19 cellular contexts compared by ENCODE assay signal in the genomic region with DNA sequence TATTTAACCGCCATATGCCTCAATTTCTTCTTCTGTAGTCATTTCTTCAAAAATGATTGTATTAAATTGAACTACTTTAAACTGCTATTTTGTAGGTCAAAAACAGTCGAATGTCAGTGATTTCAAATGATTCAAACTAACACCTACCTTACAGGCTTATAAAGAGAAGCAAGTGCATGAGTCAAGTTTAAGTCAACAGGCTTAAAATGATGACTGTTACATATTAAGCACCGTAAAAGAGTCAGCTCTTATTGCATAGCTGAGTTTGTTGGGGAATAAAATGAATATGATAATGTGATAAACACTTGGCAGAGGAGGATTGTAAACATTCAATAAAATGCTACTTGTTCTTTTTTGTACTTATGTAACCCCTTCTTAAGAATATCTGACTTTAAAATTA.
DNase-seq lines count a peak whose midpoint lies in the region; ATAC-seq, FAIRE-seq and TF ChIP-seq lines count a peak whose summit lies in the region.
"Had no signal": no experiment of that assay in that cellular context is flagged by ENCODE, and none has a peak within 500 bp of the region (broad histone marks: within the 10 kb centered on the region; RNA-seq: fewer than 3 reads in every experiment).

No MANE protein-coding gene starts in this region.

- DNase-seq in H54 (ENCODE audit: insufficient read length, low spot score) (peak; percentile 21), M059J (ENCODE audit: low read depth) (peak; percentile 16), bronchial epithelial cell (ENCODE audit: low read depth) (peak; percentile 67), left lung (no peak), middle frontal gyrus (ENCODE audit: extremely low spot score, low spot score) (no peak), H9 (no peak), progenitor cell of endocrine pancreas (ENCODE audit: low spot score, unreplicated experiment) (no peak), CD14-positive monocyte (ENCODE audit: low spot score) (no peak)
- DNase-seq: CD8-positive, alpha-beta T cell; DMS53; NCI-H1694 treated with DMSO at 0.1 percent for 48 hours; NCI-H748 treated with DMSO at 0.1 percent for 48 hours; NK-92 treated with Interleukin-12 subunit alpha and Interleukin-12 subunit beta, amount 100 ng/mL, for 24 hours; SHP77 treated with DMSO at 0.1 percent for 48 hours; T-cell had no signal

- no peak overlapping the region for H2AK5ac ChIP-seq in H9 (ENCODE audit: insufficient read length, low read length)

- no peak overlapping the region for H3T11ph ChIP-seq in H9 (ENCODE audit: low read length)

- H3K4ac ChIP-seq in H9 (ENCODE audit: low read depth, low read length): no peak overlapping the region

- no peak overlapping the region for H3K18ac ChIP-seq in H9 (ENCODE audit: insufficient read length, low read depth, low read length)

- no peak overlapping the region for H2BK12ac ChIP-seq in H9 (ENCODE audit: insufficient read length, low read depth, low read length)

- no peak overlapping the region for H4K5ac ChIP-seq in H9 (ENCODE audit: insufficient read length, low read depth, low read length)

- TF ChIP-seq POLR2A in H54 (IDR thresholded peaks at IDR 0.05; ENCODE audit: low read depth, low read length): no peak

- H3K27ac ChIP-seq in left lung (no peak overlapping the region), H9 (ENCODE audit: insufficient read length, low read depth, low read length) (no peak overlapping the region)

- H3K4me1 ChIP-seq in left lung (peaks cover 0 to 4% of the 10 kb centered on the region in 2 donors), H9 (ENCODE audit: insufficient read depth, low read length) (no peaks in the 10 kb centered on the region)

- no peak overlapping the region for H3K23ac ChIP-seq in H9 (ENCODE audit: insufficient read length, low read depth, low read length)

- WGBS in H9 (ENCODE audit: extremely low coverage, insufficient read length, low lambda C conversion rate): no CpG with 5 or more reads among the region's 3 CpGs

- no peak overlapping the region for H3K9ac ChIP-seq in H9 (ENCODE audit: extremely low read depth, insufficient read length, low read length)

- no peak for TF ChIP-seq CTCF in bronchial epithelial cell (IDR thresholded peaks at IDR 0.05; ENCODE audit: insufficient read depth, low read length, severe bottlenecking)
- TF ChIP-seq CTCF in left lung (IDR thresholded peaks at IDR 0.05): no peak
- TF ChIP-seq CTCF in H9 (conservative IDR thresholded peaks at IDR 0.05): no peak
- TF ChIP-seq CTCF in progenitor cell of endocrine pancreas (IDR thresholded peaks at IDR 0.05; ENCODE audit: unreplicated experiment): no peak
- no peak for TF ChIP-seq CTCF in CD14-positive monocyte (IDR thresholded peaks at IDR 0.05)

- H3K4me3 ChIP-seq in bronchial epithelial cell (ENCODE audit: low read depth, low read length): no peak overlapping the region
- H3K4me3 ChIP-seq in left lung: no peak overlapping the region
- H3K4me3 ChIP-seq: K562 had no signal

- no peaks in the 10 kb centered on the region for H3K36me3 Mint-ChIP-seq in H9 (ENCODE audit: insufficient read depth in 1 of 3, low read depth in 3 of 3)
- no peaks in the 10 kb centered on the region for H3K36me3 Mint-ChIP-seq in progenitor cell of endocrine pancreas (ENCODE audit: insufficient read depth)
- no peaks in the 10 kb centered on the region for H3K36me3 Mint-ChIP-seq in CD14-positive monocyte
- H3K36me3 Mint-ChIP-seq: CD8-positive, alpha-beta T cell; T-cell had no signal

- no peak overlapping the region for H2BK5ac ChIP-seq in H9 (ENCODE audit: insufficient read length, low read length)

- no peak overlapping the region for H3K14ac ChIP-seq in H9 (ENCODE audit: insufficient read depth, low read length)

- H3K79me1 ChIP-seq in H9 (ENCODE audit: insufficient read depth, low read depth, low read length, poor library complexity, severe bottlenecking): no peaks in the 10 kb centered on the region

- H3K4me3 Mint-ChIP-seq in H9 (no peak overlapping the region), progenitor cell of endocrine pancreas (ENCODE audit: low read depth) (no peak overlapping the region), CD14-positive monocyte (no peak overlapping the region)
- H3K4me3 Mint-ChIP-seq: B cell; CD8-positive, alpha-beta T cell; T-cell had no signal

- no peak overlapping the region for H2BK120ac ChIP-seq in H9 (ENCODE audit: low read depth, low read length, poor library complexity, severe bottlenecking)

- H3K9me3 Mint-ChIP-seq in H9: no peaks in the 10 kb centered on the region
- H3K9me3 Mint-ChIP-seq in progenitor cell of endocrine pancreas (ENCODE audit: low read depth): no peaks in the 10 kb centered on the region
- peaks cover 0 to 4% (median 0%) of the 10 kb centered on the region in 7 donors for H3K9me3 Mint-ChIP-seq in CD14-positive monocyte
- H3K9me3 Mint-ChIP-seq: CD8-positive, alpha-beta T cell; T-cell had no signal

- H3K9me3 ChIP-seq in left lung (no peaks in the 10 kb centered on the region), H9 (ENCODE audit: control insufficient read depth, low read depth, low read length) (no peaks in the 10 kb centered on the region)

- H2BK20ac ChIP-seq in H9 (ENCODE audit: low read depth, low read length, poor library complexity, severe bottlenecking): no peak overlapping the region

- FAIRE-seq in H54 (lab: Jason Lieb, UNC): peak; percentile 91
- FAIRE-seq in bronchial epithelial cell (lab: Jason Lieb, UNC): no peak
- FAIRE-seq: K562, RCC 7860 had no signal

- no peak overlapping the region for H3K27ac Mint-ChIP-seq in H9
- no peak overlapping the region for H3K27ac Mint-ChIP-seq in progenitor cell of endocrine pancreas
- H3K27ac Mint-ChIP-seq in CD14-positive monocyte: no peak overlapping the region
- H3K27ac Mint-ChIP-seq: B cell; CD8-positive, alpha-beta T cell; T-cell had no signal

- no peak overlapping the region for H2AFZ ChIP-seq in H9 (ENCODE audit: low read length)

- H3K4me1 Mint-ChIP-seq in H9 (peaks cover 2 to 4% of the 10 kb centered on the region in 2 experiments; a peak in 3 of 4 replicates), progenitor cell of endocrine pancreas (ENCODE audit: low read depth) (no peaks in the 10 kb centered on the region), CD14-positive monocyte (no peaks in the 10 kb centered on the region)

- H4K8ac ChIP-seq in H9 (replicated peaks; ENCODE audit: insufficient read length, low read depth, low read length): no peak overlapping the region

- peaks cover 1% of the 10 kb centered on the region for H3K27me3 ChIP-seq in bronchial epithelial cell (ENCODE audit: control insufficient read depth, insufficient read depth, low read length)
- no peaks in the 10 kb centered on the region for H3K27me3 ChIP-seq in left lung
- no peaks in the 10 kb centered on the region for H3K27me3 ChIP-seq in H9 (ENCODE audit: insufficient read depth, low read length)

- H3K79me2 ChIP-seq in H9 (ENCODE audit: insufficient read depth, low read length): no peaks in the 10 kb centered on the region

- intact Hi-C loops in left lung (cut with DNase I): no loop called here
- intact Hi-C loops in CD14-positive monocyte (cut with micrococcal nuclease): no loop called here

- no peak overlapping the region for H4K91ac ChIP-seq in H9 (ENCODE audit: insufficient read length, low read depth, low read length)

- no peaks in the 10 kb centered on the region for H4K20me1 ChIP-seq in H9 (ENCODE audit: control insufficient read depth, insufficient read depth, insufficient read length)

- no peaks in the 10 kb centered on the region for H3K23me2 ChIP-seq in H9 (ENCODE audit: insufficient read length, low read depth, low read length, poor library complexity, severe bottlenecking)

- H3K36me3 ChIP-seq in bronchial epithelial cell (ENCODE audit: control insufficient read depth, insufficient read depth, low read length): no peaks in the 10 kb centered on the region
- H3K36me3 ChIP-seq in left lung: no peaks in the 10 kb centered on the region

- H3K4me2 ChIP-seq in H9 (ENCODE audit: insufficient read depth, insufficient read length, low read length): no peak overlapping the region

- H3K56ac ChIP-seq in H9 (ENCODE audit: insufficient read length, low read depth, low read length): no peak overlapping the region

- ATAC-seq in left lung: peak; percentile 22
- ATAC-seq: CD8-positive, alpha-beta T cell; K562; SK-N-SH treated with all-trans-retinoic acid at 6 μM for 48 hours; T-cell had no signal

- H3K27me3 Mint-ChIP-seq in H9 (ENCODE audit: low read depth) (peaks cover 12% of the 10 kb centered on the region), progenitor cell of endocrine pancreas (no peaks in the 10 kb centered on the region), CD14-positive monocyte (ENCODE audit: low read depth in 3 of 3) (peaks cover 0 to 4% (median 0%) of the 10 kb centered on the region in 3 donors)
- H3K27me3 Mint-ChIP-seq: B cell had no signal

- no peak overlapping the region for H2BK15ac ChIP-seq in H9 (ENCODE audit: low read depth, low read length)

Comparison
In these comparisons a context has a peak if more than half of its experiments do, and no peak if none do; other contexts are left out.
1. DNase-seq: peak in H54 (single experiment), M059J (single experiment) and bronchial epithelial cell (single experiment); none in left lung (0 of 2), middle frontal gyrus (single experiment), H9 (single experiment), progenitor cell of endocrine pancreas (single experiment) and CD14-positive monocyte (single experiment).